16 cellular contexts compared by ENCODE assay signal in genomic region chr3:171616798-171617197, GRCh38.
DNase-seq lines count a peak whose midpoint lies in the region; ATAC-seq and TF ChIP-seq lines count a peak whose summit lies in the region.
"Had no signal": no experiment of that assay in that cellular context is flagged by ENCODE, and none has a peak within 500 bp of the region (broad histone marks: within the 10 kb centered on the region; RNA-seq: fewer than 3 reads in every experiment).

No MANE protein-coding gene starts in this region.

- DNase-seq in NCI-H2196 (lab: John Stamatoyannopoulos, UW; ENCODE audit: unreplicated experiment) (peak; percentile 22), NCI-H2196 treated with DMSO at 0.1 percent for 48 hours (lab: John Stamatoyannopoulos, UW; ENCODE audit: unreplicated experiment) (no peak), SK-MEL-5 (ENCODE audit: low read depth, low spot score) (peak; percentile 41), type B pancreatic cell (ENCODE audit: extremely low spot score, unreplicated experiment) (no peak), GM13976 (ENCODE audit: low spot score) (no peak)
- DNase-seq: AML-193; Caco-2; CD4-positive, alpha-beta T cell; DMS153; DMS79; GF-D8 had no signal

- peaks cover 15% of the 10 kb centered on the region for H3K36me3 Mint-ChIP-seq in nephron (ENCODE audit: low read depth)
- H3K36me3 Mint-ChIP-seq in type B pancreatic cell = peaks cover 12% of the 10 kb centered on the region
- H3K36me3 Mint-ChIP-seq: IgD-negative memory B cell had no signal

- no peak overlapping the region for H3K4me3 Mint-ChIP-seq in nephron
- peak overlapping the region; percentile 15 for H3K4me3 Mint-ChIP-seq in type B pancreatic cell
- H3K4me3 Mint-ChIP-seq: CD4-positive, alpha-beta T cell; IgD-negative memory B cell had no signal

- in situ Hi-C loops in SK-MEL-5 (cut with HindIII; ENCODE audit: low pct_unique_long_range_greater_than_20kb, low sequenced_read_pairs) = no loop called here
- in situ Hi-C loops in GM13976 (cut with MboI; ENCODE audit: low sequenced_read_pairs, unreplicated experiment) = no loop called here

- H3K27me3 Mint-ChIP-seq in nephron (ENCODE audit: low read depth) (no peaks in the 10 kb centered on the region), type B pancreatic cell (no peaks in the 10 kb centered on the region)

- TF ChIP-seq CTCF in nephron (IDR thresholded peaks at IDR 0.05; ENCODE audit: unreplicated experiment in 3 of 3) (no peak), type B pancreatic cell (conservative IDR thresholded peaks at IDR 0.05) (no peak), GM13976 (IDR thresholded peaks at IDR 0.05; ENCODE audit: borderline replicate concordance, control extremely low read depth, extremely low read depth, insufficient read depth, missing control alignments) (no peak)

- H3K27ac Mint-ChIP-seq in nephron = peak overlapping the region; percentile 68 to 94 (median 87)
- peak overlapping the region; percentile 72 for H3K27ac Mint-ChIP-seq in type B pancreatic cell
- H3K27ac Mint-ChIP-seq: CD4-positive, alpha-beta T cell; IgD-negative memory B cell had no signal

- ATAC-seq in HG02884 (IDR thresholded peaks at IDR 0.05; ENCODE audit: unreplicated experiment) = no peak
- no peak for ATAC-seq in GM21447 (IDR thresholded peaks at IDR 0.05; ENCODE audit: unreplicated experiment)
- ATAC-seq: A549 had no signal

- H3K9me3 Mint-ChIP-seq in nephron (peaks cover 9% of the 10 kb centered on the region), type B pancreatic cell (peaks cover 8% of the 10 kb centered on the region)
- H3K9me3 Mint-ChIP-seq: CD4-positive, alpha-beta T cell; IgD-negative memory B cell had no signal

- H3K4me1 Mint-ChIP-seq in nephron = peaks cover 57% of the 10 kb centered on the region
- peaks cover 30% of the 10 kb centered on the region for H3K4me1 Mint-ChIP-seq in type B pancreatic cell (ENCODE audit: unreplicated experiment)
- H3K4me1 Mint-ChIP-seq: IgD-negative memory B cell had no signal

Comparison
In these comparisons a context has a peak if more than half of its experiments do, and no peak if none do; other contexts are left out.
1. DNase-seq: peak in NCI-H2196 (single experiment) and SK-MEL-5 (single experiment); none in NCI-H2196 treated with DMSO at 0.1 percent for 48 hours (single experiment), type B pancreatic cell (single experiment) and GM13976 (single experiment).